In genomic region chr14:21383848-21384493, GRCh38 we compare ENCODE assay signal across 1 cellular context.
TF ChIP-seq lines count a peak whose summit lies in the region.

Gene SUPT16H (minus strand): TSS chr14:21384019. CDS start chr14:21383927, 92 bp downstream.

TF ChIP-seq in HepG2, 621 proteins besides CTCF, POLR2A, EP300 and RAD21 (continued from another document and continues in another):
- TF ChIP-seq ZNF256 (CRISPR knock-in tag; conservative IDR thresholded peaks at IDR 0.05): no peak; the same call in 1 of the 2 replicates
- TF ChIP-seq FOXK1 (CRISPR knock-in tag; IDR thresholded peaks at IDR 0.05; ENCODE audit: borderline replicate concordance, low read depth): peak; percentile 80; the same call in 1 of the 2 replicates
- TF ChIP-seq, protein P1, sequence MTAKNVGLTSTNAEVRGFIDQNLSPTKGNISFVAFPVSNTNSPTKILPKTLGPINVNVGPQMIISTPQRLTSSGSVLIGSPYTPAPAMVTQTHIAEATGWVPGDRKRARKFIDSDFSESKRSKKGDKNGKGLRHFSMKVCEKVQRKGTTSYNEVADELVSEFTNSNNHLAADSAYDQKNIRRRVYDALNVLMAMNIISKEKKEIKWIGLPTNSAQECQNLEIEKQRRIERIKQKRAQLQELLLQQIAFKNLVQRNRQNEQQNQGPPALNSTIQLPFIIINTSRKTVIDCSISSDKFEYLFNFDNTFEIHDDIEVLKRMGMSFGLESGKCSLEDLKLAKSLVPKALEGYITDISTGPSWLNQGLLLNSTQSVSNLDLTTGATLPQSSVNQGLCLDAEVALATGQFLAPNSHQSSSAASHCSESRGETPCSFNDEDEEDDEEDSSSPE (CRISPR knock-in tag; IDR thresholded peaks at IDR 0.05): no peak; the same call in none of the 2 replicates
- TF ChIP-seq TSC22D2 (CRISPR knock-in tag; IDR thresholded peaks at IDR 0.05; ENCODE audit: borderline replicate concordance): no peak
- peak; percentile 93 for TF ChIP-seq PTBP1 (IDR thresholded peaks at IDR 0.05; ENCODE audit: low read depth, low read length, poor library complexity, severe bottlenecking)
- peak; percentile 72; the same call in 1 of the 2 replicates for TF ChIP-seq REPIN1 (CRISPR knock-in tag; IDR thresholded peaks at IDR 0.05; ENCODE audit: borderline replicate concordance, low read depth)
- no peak; the same call in 1 of the 2 replicates for TF ChIP-seq THYN1 (CRISPR knock-in tag; IDR thresholded peaks at IDR 0.05; ENCODE audit: borderline replicate concordance, low read depth)
- TF ChIP-seq MEIS1 (CRISPR knock-in tag; IDR thresholded peaks at IDR 0.05; ENCODE audit: borderline replicate concordance): no peak; the same call in 1 of the 2 replicates
- TF ChIP-seq KMT2A (CRISPR knock-in tag; IDR thresholded peaks at IDR 0.05): peak; percentile 82
- peak; percentile 35 for TF ChIP-seq PRPF4 (IDR thresholded peaks at IDR 0.05; ENCODE audit: low read depth, low read length, poor library complexity, severe bottlenecking)
- TF ChIP-seq SNAPC4 (CRISPR knock-in tag; IDR thresholded peaks at IDR 0.05): 0 out of 2 replicates have a peak, but pooled peaks have one; percentile 21
- TF ChIP-seq ZNF577 (CRISPR knock-in tag; IDR thresholded peaks at IDR 0.05; ENCODE audit: borderline replicate concordance, low read depth): 0 out of 2 replicates have a peak, but pooled peaks have one; percentile 91
- TF ChIP-seq ZNF737 (CRISPR knock-in tag; IDR thresholded peaks at IDR 0.05; ENCODE audit: borderline replicate concordance): 0 out of 2 replicates have a peak, but pooled peaks have one; percentile 10
- TF ChIP-seq ZNF558 (CRISPR knock-in tag; IDR thresholded peaks at IDR 0.05; ENCODE audit: borderline replicate concordance): no peak; the same call in 1 of the 2 replicates
- TF ChIP-seq AGO2 (optimal IDR thresholded peaks at IDR 0.05; ENCODE audit: low read depth, low read length): peak; percentile 92
- TF ChIP-seq ZNF841 (CRISPR knock-in tag; IDR thresholded peaks at IDR 0.05; ENCODE audit: borderline replicate concordance): no peak
- peak; percentile 70; the same call in 1 of the 2 replicates for TF ChIP-seq ZNF607 (CRISPR knock-in tag; IDR thresholded peaks at IDR 0.05; ENCODE audit: borderline replicate concordance)
- TF ChIP-seq MXI1 (IDR thresholded peaks at IDR 0.05; ENCODE audit: borderline replicate concordance, low read depth, low read length): peak; percentile 41; the same call in 1 of the 3 replicates
- TF ChIP-seq BRF2 (CRISPR knock-in tag; IDR thresholded peaks at IDR 0.05): peak; percentile 77; the same call in 1 of the 2 replicates
- no peak for TF ChIP-seq RBM22 (optimal IDR thresholded peaks at IDR 0.05; ENCODE audit: low read length)
- TF ChIP-seq ZFYVE20 (CRISPR knock-in tag; IDR thresholded peaks at IDR 0.05; ENCODE audit: borderline replicate concordance, low read depth): no peak; the same call in 1 of the 2 replicates
- TF ChIP-seq PRMT3 (CRISPR knock-in tag; IDR thresholded peaks at IDR 0.05; ENCODE audit: borderline replicate concordance, low read depth): no peak
- 0 out of 2 replicates have a peak, but pooled peaks have one; percentile 62 for TF ChIP-seq TOPORS (CRISPR knock-in tag; IDR thresholded peaks at IDR 0.05)
- TF ChIP-seq, protein P2, sequence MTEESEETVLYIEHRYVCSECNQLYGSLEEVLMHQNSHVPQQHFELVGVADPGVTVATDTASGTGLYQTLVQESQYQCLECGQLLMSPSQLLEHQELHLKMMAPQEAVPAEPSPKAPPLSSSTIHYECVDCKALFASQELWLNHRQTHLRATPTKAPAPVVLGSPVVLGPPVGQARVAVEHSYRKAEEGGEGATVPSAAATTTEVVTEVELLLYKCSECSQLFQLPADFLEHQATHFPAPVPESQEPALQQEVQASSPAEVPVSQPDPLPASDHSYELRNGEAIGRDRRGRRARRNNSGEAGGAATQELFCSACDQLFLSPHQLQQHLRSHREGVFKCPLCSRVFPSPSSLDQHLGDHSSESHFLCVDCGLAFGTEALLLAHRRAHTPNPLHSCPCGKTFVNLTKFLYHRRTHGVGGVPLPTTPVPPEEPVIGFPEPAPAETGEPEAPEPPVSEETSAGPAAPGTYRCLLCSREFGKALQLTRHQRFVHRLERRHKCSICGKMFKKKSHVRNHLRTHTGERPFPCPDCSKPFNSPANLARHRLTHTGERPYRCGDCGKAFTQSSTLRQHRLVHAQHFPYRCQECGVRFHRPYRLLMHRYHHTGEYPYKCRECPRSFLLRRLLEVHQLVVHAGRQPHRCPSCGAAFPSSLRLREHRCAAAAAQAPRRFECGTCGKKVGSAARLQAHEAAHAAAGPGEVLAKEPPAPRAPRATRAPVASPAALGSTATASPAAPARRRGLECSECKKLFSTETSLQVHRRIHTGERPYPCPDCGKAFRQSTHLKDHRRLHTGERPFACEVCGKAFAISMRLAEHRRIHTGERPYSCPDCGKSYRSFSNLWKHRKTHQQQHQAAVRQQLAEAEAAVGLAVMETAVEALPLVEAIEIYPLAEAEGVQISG (CRISPR knock-in tag; IDR thresholded peaks at IDR 0.05): peak; percentile 95
- 0 out of 2 replicates have a peak, but pooled peaks have one; percentile 56 for TF ChIP-seq DNMT3B (CRISPR knock-in tag; conservative IDR thresholded peaks at IDR 0.05)
- TF ChIP-seq HMGA1 (CRISPR knock-in tag; conservative IDR thresholded peaks at IDR 0.05): no peak
- TF ChIP-seq ZC3H4 (CRISPR knock-in tag; IDR thresholded peaks at IDR 0.05; ENCODE audit: borderline replicate concordance): peak; percentile 31; the same call in 1 of the 2 replicates
- no peak; the same call in 1 of the 2 replicates for TF ChIP-seq RFXAP (CRISPR knock-in tag; IDR thresholded peaks at IDR 0.05; ENCODE audit: borderline replicate concordance)
- TF ChIP-seq, protein P3, sequence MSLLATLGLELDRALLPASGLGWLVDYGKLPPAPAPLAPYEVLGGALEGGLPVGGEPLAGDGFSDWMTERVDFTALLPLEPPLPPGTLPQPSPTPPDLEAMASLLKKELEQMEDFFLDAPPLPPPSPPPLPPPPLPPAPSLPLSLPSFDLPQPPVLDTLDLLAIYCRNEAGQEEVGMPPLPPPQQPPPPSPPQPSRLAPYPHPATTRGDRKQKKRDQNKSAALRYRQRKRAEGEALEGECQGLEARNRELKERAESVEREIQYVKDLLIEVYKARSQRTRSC (CRISPR knock-in tag; IDR thresholded peaks at IDR 0.05; ENCODE audit: low read depth): no peak
- peak; percentile 76; the same call in 1 of the 2 replicates for TF ChIP-seq ZNF253 (CRISPR knock-in tag; IDR thresholded peaks at IDR 0.05; ENCODE audit: borderline replicate concordance)
- no peak for TF ChIP-seq ZNF616 (CRISPR knock-in tag; IDR thresholded peaks at IDR 0.05; ENCODE audit: low read depth)
- peak; percentile 79; the same call in 1 of the 2 replicates for TF ChIP-seq HOXA9 (CRISPR knock-in tag; IDR thresholded peaks at IDR 0.05; ENCODE audit: borderline replicate concordance)
- 0 out of 2 replicates have a peak, but pooled peaks have one; percentile 38 for TF ChIP-seq ZBTB38 (CRISPR knock-in tag; IDR thresholded peaks at IDR 0.05)
- TF ChIP-seq TFAP4 (IDR thresholded peaks at IDR 0.05; ENCODE audit: borderline replicate concordance, low read depth): 0 out of 2 replicates have a peak, but pooled peaks have one; percentile 6
- TF ChIP-seq, protein P4, sequence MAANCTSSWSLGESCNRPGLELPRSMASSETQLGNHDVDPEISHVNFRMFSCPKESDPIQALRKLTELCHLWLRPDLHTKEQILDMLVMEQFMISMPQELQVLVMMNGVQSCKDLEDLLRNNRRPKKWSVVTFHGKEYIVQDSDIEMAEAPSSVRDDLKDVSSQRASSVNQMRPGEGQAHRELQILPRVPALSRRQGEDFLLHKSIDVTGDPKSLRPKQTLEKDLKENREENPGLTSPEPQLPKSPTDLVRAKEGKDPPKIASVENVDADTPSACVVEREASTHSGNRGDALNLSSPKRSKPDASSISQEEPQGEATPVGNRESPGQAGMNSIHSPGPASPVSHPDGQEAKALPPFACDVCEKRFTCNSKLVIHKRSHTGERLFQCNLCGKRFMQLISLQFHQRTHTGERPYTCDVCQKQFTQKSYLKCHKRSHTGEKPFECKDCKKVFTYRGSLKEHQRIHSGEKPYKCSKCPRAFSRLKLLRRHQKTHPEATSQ (CRISPR knock-in tag; IDR thresholded peaks at IDR 0.05; ENCODE audit: borderline replicate concordance): peak; percentile 88; the same call in 1 of the 2 replicates
- TF ChIP-seq FIP1L1 (IDR thresholded peaks at IDR 0.05; ENCODE audit: borderline replicate concordance, insufficient read depth, low read depth, low read length): 0 out of 2 replicates have a peak, but pooled peaks have one; percentile 68
- TF ChIP-seq ZNF280B (CRISPR knock-in tag; IDR thresholded peaks at IDR 0.05; ENCODE audit: borderline replicate concordance): peak; percentile 91; the same call in 1 of the 2 replicates
- TF ChIP-seq ZNF546 (CRISPR knock-in tag; conservative IDR thresholded peaks at IDR 0.05): peak; percentile 98
- peak; percentile 98 for TF ChIP-seq KAT8 (CRISPR knock-in tag; IDR thresholded peaks at IDR 0.05)
- no peak; the same call in 1 of the 2 replicates for TF ChIP-seq MAF1 (CRISPR knock-in tag; IDR thresholded peaks at IDR 0.05; ENCODE audit: borderline replicate concordance)
- TF ChIP-seq SALL1 (CRISPR knock-in tag; IDR thresholded peaks at IDR 0.05): peak; percentile 83
- no peak for TF ChIP-seq CCAR2 (optimal IDR thresholded peaks at IDR 0.05; ENCODE audit: low read depth, low read length)
- no peak for TF ChIP-seq CHD4 (IDR thresholded peaks at IDR 0.05; ENCODE audit: borderline replicate concordance, low read length)
- TF ChIP-seq, protein P5, sequence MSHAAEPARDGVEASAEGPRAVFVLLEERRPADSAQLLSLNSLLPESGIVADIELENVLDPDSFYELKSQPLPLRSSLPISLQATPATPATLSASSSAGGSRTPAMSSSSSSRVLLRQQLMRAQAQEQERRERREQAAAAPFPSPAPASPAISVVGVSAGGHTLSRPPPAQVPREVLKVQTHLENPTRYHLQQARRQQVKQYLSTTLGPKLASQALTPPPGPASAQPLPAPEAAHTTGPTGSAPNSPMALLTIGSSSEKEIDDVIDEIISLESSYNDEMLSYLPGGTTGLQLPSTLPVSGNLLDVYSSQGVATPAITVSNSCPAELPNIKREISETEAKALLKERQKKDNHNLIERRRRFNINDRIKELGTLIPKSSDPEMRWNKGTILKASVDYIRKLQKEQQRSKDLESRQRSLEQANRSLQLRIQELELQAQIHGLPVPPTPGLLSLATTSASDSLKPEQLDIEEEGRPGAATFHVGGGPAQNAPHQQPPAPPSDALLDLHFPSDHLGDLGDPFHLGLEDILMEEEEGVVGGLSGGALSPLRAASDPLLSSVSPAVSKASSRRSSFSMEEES (CRISPR knock-in tag; IDR thresholded peaks at IDR 0.05): peak; percentile 82
